In genomic region chr6:106608080-106608668, GRCh38 we compare ENCODE assay signal across 8 cellular contexts. TPM values are rescaled to one million over a fixed set of nuclear protein-coding genes. Genes with fewer than 3 reads are reported as not detected.
A peak's percentile ranks its signal among the peaks of the same experiment; 100 is the strongest.
DNase-seq lines count a peak whose midpoint lies in the region; ATAC-seq and TF ChIP-seq lines count a peak whose summit lies in the region.

No MANE protein-coding gene starts in this region.

- H3K36me3 ChIP-seq in vagina: no peaks in the 10 kb centered on the region

- H3K4me1 ChIP-seq in vagina: no peaks in the 10 kb centered on the region

- no peak for TF ChIP-seq POLR2A in vagina (IDR thresholded peaks at IDR 0.05)

- DNase-seq in GM12864 (ENCODE audit: low read depth) (peak; percentile 57), NCI-H226 (peak; percentile 41), amniotic epithelial cell (ENCODE audit: low read depth) (peak; percentile 69), left colon (no peak), vagina (ENCODE audit: extremely low spot score in 2 of 2) (no peak)

- no peaks in the 10 kb centered on the region for H3K9me3 ChIP-seq in vagina

- no peak overlapping the region for H3K27ac ChIP-seq in C4-2B
- H3K27ac ChIP-seq in vagina: no peak overlapping the region

- ATAC-seq in HG02938 (IDR thresholded peaks at IDR 0.05; ENCODE audit: unreplicated experiment) (peak; percentile 75), left colon (peak; percentile 92), GM19452 (IDR thresholded peaks at IDR 0.05; ENCODE audit: unreplicated experiment) (no peak)

- H3K27me3 ChIP-seq in vagina: no peaks in the 10 kb centered on the region

- H3K4me3 ChIP-seq in GM12864 (ENCODE audit: low read depth, low read length): no peak overlapping the region
- H3K4me3 ChIP-seq in vagina: no peak overlapping the region

- intact Hi-C loops in left colon (cut with DNase I, micrococcal nuclease) (no loop called here), vagina (cut with DNase I) (no loop called here)

- TF ChIP-seq CTCF in C4-2B (conservative IDR thresholded peaks at IDR 0.05) (peak; percentile 60), GM12864 (IDR thresholded peaks at IDR 0.05; ENCODE audit: low read depth, low read length, missing control alignments) (peak; percentile 70), vagina (IDR thresholded peaks at IDR 0.05) (peak in 2 of 3 experiments; percentile 33 to 45)

RNA-seq across cellular contexts. Expression of gene RTN4IP1, which starts 21.1 kb away (rescaled TPM):
- total RNA-seq in left colon (10 to 100 TPM; 10.2 to 16.9 TPM), vagina (2.9 TPM)

RNA-seq across cellular contexts. Expression of gene QRSL1, which starts 21.2 kb away (rescaled TPM):
- total RNA-seq in left colon (10 to 100 TPM; 14.2 to 14.4 TPM), vagina (6.1 TPM)

Comparison
In these comparisons a context has a peak if more than half of its experiments do, and no peak if none do; other contexts are left out.
1. DNase-seq: peak in GM12864 (single experiment), NCI-H226 (single experiment) and amniotic epithelial cell (single experiment); none in left colon (0 of 2) and vagina (0 of 2).
2. Peak in every context shown above with its lines, with median percentiles within 50 percentile points of each other: CTCF ChIP-seq.